Comparison of ENCODE assay signal across 1 cellular context in the genomic region with DNA sequence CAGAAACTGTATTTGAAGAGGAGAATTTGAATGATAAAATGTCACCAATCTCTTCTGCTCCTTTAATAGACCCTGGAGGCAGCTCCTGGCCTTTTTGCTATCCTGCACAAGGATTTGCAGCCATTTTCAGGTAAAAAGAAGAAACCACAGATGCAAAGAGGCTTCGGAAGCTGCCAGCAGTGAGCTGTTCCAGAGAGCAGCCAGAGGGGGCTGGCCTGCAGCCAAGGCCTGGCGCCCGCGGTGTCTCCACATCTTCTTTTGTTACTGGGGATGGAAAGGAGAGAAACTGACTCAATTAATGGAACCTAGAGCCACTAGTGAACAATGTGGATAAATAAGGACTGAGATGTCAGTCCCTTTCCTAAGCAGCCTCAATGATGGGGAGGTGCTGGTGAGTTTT.
TF ChIP-seq lines count a peak whose summit lies in the region.

No MANE protein-coding gene starts in this region.

TF ChIP-seq in GM23338, 12 proteins besides CTCF, POLR2A, EP300 and RAD21 (continued from another document):
- TF ChIP-seq, protein P1, sequence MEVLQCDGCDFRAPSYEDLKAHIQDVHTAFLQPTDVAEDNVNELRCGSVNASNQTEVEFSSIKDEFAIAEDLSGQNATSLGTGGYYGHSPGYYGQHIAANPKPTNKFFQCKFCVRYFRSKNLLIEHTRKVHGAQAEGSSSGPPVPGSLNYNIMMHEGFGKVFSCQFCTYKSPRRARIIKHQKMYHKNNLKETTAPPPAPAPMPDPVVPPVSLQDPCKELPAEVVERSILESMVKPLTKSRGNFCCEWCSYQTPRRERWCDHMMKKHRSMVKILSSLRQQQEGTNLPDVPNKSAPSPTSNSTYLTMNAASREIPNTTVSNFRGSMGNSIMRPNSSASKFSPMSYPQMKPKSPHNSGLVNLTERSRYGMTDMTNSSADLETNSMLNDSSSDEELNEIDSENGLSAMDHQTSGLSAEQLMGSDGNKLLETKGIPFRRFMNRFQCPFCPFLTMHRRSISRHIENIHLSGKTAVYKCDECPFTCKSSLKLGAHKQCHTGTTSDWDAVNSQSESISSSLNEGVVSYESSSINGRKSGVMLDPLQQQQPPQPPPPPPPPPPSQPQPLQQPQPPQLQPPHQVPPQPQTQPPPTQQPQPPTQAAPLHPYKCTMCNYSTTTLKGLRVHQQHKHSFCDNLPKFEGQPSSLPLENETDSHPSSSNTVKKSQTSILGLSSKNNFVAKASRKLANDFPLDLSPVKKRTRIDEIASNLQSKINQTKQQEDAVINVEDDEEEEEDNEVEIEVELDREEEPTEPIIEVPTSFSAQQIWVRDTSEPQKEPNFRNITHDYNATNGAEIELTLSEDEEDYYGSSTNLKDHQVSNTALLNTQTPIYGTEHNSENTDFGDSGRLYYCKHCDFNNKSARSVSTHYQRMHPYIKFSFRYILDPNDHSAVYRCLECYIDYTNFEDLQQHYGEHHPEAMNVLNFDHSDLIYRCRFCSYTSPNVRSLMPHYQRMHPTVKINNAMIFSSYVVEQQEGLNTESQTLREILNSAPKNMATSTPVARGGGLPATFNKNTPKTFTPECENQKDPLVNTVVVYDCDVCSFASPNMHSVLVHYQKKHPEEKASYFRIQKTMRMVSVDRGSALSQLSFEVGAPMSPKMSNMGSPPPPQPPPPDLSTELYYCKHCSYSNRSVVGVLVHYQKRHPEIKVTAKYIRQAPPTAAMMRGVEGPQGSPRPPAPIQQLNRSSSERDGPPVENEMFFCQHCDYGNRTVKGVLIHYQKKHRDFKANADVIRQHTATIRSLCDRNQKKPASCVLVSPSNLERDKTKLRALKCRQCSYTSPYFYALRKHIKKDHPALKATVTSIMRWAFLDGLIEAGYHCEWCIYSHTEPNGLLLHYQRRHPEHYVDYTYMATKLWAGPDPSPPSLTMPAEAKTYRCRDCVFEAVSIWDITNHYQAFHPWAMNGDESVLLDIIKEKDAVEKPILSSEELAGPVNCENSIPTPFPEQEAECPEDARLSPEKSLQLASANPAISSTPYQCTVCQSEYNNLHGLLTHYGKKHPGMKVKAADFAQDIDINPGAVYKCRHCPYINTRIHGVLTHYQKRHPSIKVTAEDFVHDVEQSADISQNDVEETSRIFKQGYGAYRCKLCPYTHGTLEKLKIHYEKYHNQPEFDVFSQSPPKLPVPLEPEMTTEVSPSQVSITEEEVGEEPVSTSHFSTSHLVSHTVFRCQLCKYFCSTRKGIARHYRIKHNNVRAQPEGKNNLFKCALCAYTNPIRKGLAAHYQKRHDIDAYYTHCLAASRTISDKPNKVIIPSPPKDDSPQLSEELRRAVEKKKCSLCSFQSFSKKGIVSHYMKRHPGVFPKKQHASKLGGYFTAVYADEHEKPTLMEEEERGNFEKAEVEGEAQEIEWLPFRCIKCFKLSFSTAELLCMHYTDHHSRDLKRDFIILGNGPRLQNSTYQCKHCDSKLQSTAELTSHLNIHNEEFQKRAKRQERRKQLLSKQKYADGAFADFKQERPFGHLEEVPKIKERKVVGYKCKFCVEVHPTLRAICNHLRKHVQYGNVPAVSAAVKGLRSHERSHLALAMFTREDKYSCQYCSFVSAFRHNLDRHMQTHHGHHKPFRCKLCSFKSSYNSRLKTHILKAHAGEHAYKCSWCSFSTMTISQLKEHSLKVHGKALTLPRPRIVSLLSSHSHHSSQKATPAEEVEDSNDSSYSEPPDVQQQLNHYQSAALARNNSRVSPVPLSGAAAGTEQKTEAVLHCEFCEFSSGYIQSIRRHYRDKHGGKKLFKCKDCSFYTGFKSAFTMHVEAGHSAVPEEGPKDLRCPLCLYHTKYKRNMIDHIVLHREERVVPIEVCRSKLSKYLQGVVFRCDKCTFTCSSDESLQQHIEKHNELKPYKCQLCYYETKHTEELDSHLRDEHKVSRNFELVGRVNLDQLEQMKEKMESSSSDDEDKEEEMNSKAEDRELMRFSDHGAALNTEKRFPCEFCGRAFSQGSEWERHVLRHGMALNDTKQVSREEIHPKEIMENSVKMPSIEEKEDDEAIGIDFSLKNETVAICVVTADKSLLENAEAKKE (CRISPR knock-in tag; IDR thresholded peaks at IDR 0.05), result no peak
- no peak for TF ChIP-seq NANOG (IDR thresholded peaks at IDR 0.05; ENCODE audit: borderline replicate concordance)
- TF ChIP-seq POLR2AphosphoS5 (IDR thresholded peaks at IDR 0.05; ENCODE audit: low read depth), result no peak
